14 cellular contexts compared by ENCODE assay signal in genomic region chr5:132136906-132137305, GRCh38.
A peak's percentile ranks its signal among the peaks of the same experiment; 100 is the strongest.
DNase-seq lines count a peak whose midpoint lies in the region; ATAC-seq and TF ChIP-seq lines count a peak whose summit lies in the region.
"Had no signal": no experiment of that assay in that cellular context is flagged by ENCODE, and none has a peak within 500 bp of the region (broad histone marks: within the 10 kb centered on the region; RNA-seq: fewer than 3 reads in every experiment).

No MANE protein-coding gene starts in this region.

- H3K79me2 ChIP-seq in PC-3 (ENCODE audit: low read length), result no peaks in the 10 kb centered on the region

- H3F3A ChIP-seq in PC-3 (ENCODE audit: low read length, unreplicated experiment), result no peaks in the 10 kb centered on the region

- H2AFZ ChIP-seq in PC-3 (ENCODE audit: low read length), result no peak overlapping the region

- H4K20me1 ChIP-seq in PC-3 (ENCODE audit: low read length), result no peaks in the 10 kb centered on the region

- H3K4me1 Mint-ChIP-seq in progenitor cell of endocrine pancreas (ENCODE audit: low read depth), result no peaks in the 10 kb centered on the region

- no TSS peak for BruUV-seq in PC-3 (replicated peaks; lab: Mats Ljungman, UMichigan)

- H3K27me3 ChIP-seq in PC-3 (ENCODE audit: low read length) (no peaks in the 10 kb centered on the region), skeletal muscle satellite cell (ENCODE audit: control insufficient read depth, insufficient read depth, low read length) (no peaks in the 10 kb centered on the region)
- H3K27me3 ChIP-seq: SJCRH30 had no signal

- H3K9me3 ChIP-seq in PC-3 (ENCODE audit: low read length), result no peaks in the 10 kb centered on the region
- H3K9me3 ChIP-seq in skeletal muscle satellite cell (replicated peaks; ENCODE audit: low read length), result no peaks in the 10 kb centered on the region
- H3K9me3 ChIP-seq: SJCRH30 had no signal

- CTCF ChIA-PET in PC-3 (lab: Charles Lee), result no interaction called here

- H3K27me3 Mint-ChIP-seq in progenitor cell of endocrine pancreas, result peaks cover 11% of the 10 kb centered on the region

- TF ChIP-seq CTCF in PC-3 (conservative IDR thresholded peaks at IDR 0.05; ENCODE audit: low read depth, low read length) (no peak), progenitor cell of endocrine pancreas (IDR thresholded peaks at IDR 0.05; ENCODE audit: unreplicated experiment) (no peak)

- H3K9ac ChIP-seq in PC-3 (ENCODE audit: low read length) (no peak overlapping the region), skeletal muscle satellite cell (ENCODE audit: low read depth, low read length) (peak overlapping the region; percentile 20)

- H3K4me3 ChIP-seq in PC-3 (ENCODE audit: low read length) (no peak overlapping the region), skeletal muscle satellite cell (ENCODE audit: low read length) (no peak overlapping the region)
- H3K4me3 ChIP-seq: K562, SJCRH30 had no signal

- H3K27ac ChIP-seq in PC-3 (ENCODE audit: low read length) (no peak overlapping the region), epithelial cell of prostate (peak overlapping the region; percentile 70)
- H3K27ac ChIP-seq: SJCRH30 had no signal

- no peak overlapping the region for H3K27ac Mint-ChIP-seq in progenitor cell of endocrine pancreas
- H3K27ac Mint-ChIP-seq: activated CD8-positive, alpha-beta memory T cell treated with anti-CD3 and anti-CD28 coated beads, Interleukin-2, amount 10 ng/mL, durations not matched to agents 7 days and 5 days had no signal

- no peak for ATAC-seq in PC-3
- ATAC-seq in GM21619 (IDR thresholded peaks at IDR 0.05; ENCODE audit: unreplicated experiment), result no peak
- ATAC-seq: activated CD8-positive, alpha-beta memory T cell treated with anti-CD3 and anti-CD28 coated beads, Interleukin-2, amount 10 ng/mL, durations not matched to agents 7 days and 5 days; K562 had no signal

- H3K36me3 ChIP-seq in PC-3 (ENCODE audit: low read depth, low read length), result no peaks in the 10 kb centered on the region
- no peaks in the 10 kb centered on the region for H3K36me3 ChIP-seq in skeletal muscle satellite cell (ENCODE audit: insufficient read depth, low read length)
- H3K36me3 ChIP-seq: SJCRH30 had no signal

- H3K4me3 Mint-ChIP-seq in progenitor cell of endocrine pancreas (ENCODE audit: low read depth), result no peak overlapping the region
- H3K4me3 Mint-ChIP-seq: activated CD8-positive, alpha-beta memory T cell treated with anti-CD3 and anti-CD28 coated beads, Interleukin-2, amount 10 ng/mL, durations not matched to agents 7 days and 5 days had no signal

- H3K4me1 ChIP-seq in PC-3 (ENCODE audit: insufficient read depth, low read length) (no peaks in the 10 kb centered on the region; the same call in 1 of the 2 replicates), skeletal muscle satellite cell (ENCODE audit: control insufficient read depth, insufficient read depth, low read length) (peaks cover 20% of the 10 kb centered on the region)
- H3K4me1 ChIP-seq: SJCRH30 had no signal

- no peaks in the 10 kb centered on the region for H3K9me2 ChIP-seq in PC-3 (replicated peaks; ENCODE audit: low read length)

- peaks cover 11% of the 10 kb centered on the region for H3K9me3 Mint-ChIP-seq in progenitor cell of endocrine pancreas (ENCODE audit: low read depth)

- DNase-seq in GM04503 (ENCODE audit: low read depth) (peak; percentile 62), PC-3 (peak; percentile 54), epithelial cell of prostate (ENCODE audit: low read depth, low spot score) (peak; percentile 55), progenitor cell of endocrine pancreas (ENCODE audit: low spot score, unreplicated experiment) (no peak)
- no peak for DNase-seq in activated T-cell treated with anti-CD3 and anti-CD28 coated beads, Interleukin-2, amount 50 U/mL, for 48 hours
- DNase-seq: activated CD8-positive, alpha-beta memory T cell treated with anti-CD3 and anti-CD28 coated beads, Interleukin-2, amount 10 ng/mL, durations not matched to agents 7 days and 5 days; activated naive CD4-positive, alpha-beta T cell treated with anti-CD3 and anti-CD28 coated beads, Interleukin-2, amount 50 U/mL, for 16 hours; COR-L47; NCI-H1417; occipital lobe; SJCRH30 had no signal

- intact Hi-C loops in PC-3 (cut with micrococcal nuclease), result no loop called here

- H3K4me2 ChIP-seq in PC-3 (ENCODE audit: low read length) (no peak overlapping the region), skeletal muscle satellite cell (ENCODE audit: low read length) (peak overlapping the region; percentile 53)

- no peaks in the 10 kb centered on the region for H3K36me3 Mint-ChIP-seq in progenitor cell of endocrine pancreas (ENCODE audit: insufficient read depth)

- POLR2A ChIA-PET in PC-3 (lab: Charles Lee; ENCODE audit: unreplicated experiment), result no interaction called here

Comparison
In these comparisons a context has a peak if more than half of its experiments do, and no peak if none do; other contexts are left out.
1. DNase-seq: peak in GM04503 (single experiment), PC-3 (single experiment) and epithelial cell of prostate (single experiment); none in progenitor cell of endocrine pancreas (single experiment) and activated T-cell treated with anti-CD3 and anti-CD28 coated beads, Interleukin-2, amount 50 U/mL, for 48 hours (0 of 2).